Comparison of ENCODE assay signal across 11 cellular contexts in genomic region chr14:71711619-71712018, GRCh38.
DNase-seq lines count a peak whose midpoint lies in the region; TF ChIP-seq lines count a peak whose summit lies in the region.
"Had no signal": no experiment of that assay in that cellular context is flagged by ENCODE, and none has a peak within 500 bp of the region (broad histone marks: within the 10 kb centered on the region; RNA-seq: fewer than 3 reads in every experiment).

No MANE protein-coding gene starts in this region.

- H3K9me3 Mint-ChIP-seq in activated T-cell treated with anti-CD3 and anti-CD28 coated beads, Interleukin-2, amount 50 U/mL, for 24 hours: no peaks in the 10 kb centered on the region
- no peaks in the 10 kb centered on the region for H3K9me3 Mint-ChIP-seq in activated T-helper 2 cell treated with anti-CD3 and anti-CD28 coated beads, Interferon-gamma antibody, Interleukin-2, Interleukin-4, amounts not matched to agents 10 μg/mL and 5 μg/mL and 100 μg/mL, durations not matched to agents 14 hours and 24 hours and 36 hours
- no peaks in the 10 kb centered on the region for H3K9me3 Mint-ChIP-seq in progenitor cell of endocrine pancreas (ENCODE audit: low read depth)
- H3K9me3 Mint-ChIP-seq: activated CD4-positive, alpha-beta memory T cell treated with anti-CD3 and anti-CD28 coated beads for 36 hours had no signal

- no peak overlapping the region for H3K4me3 Mint-ChIP-seq in activated T-cell treated with anti-CD3 and anti-CD28 coated beads, Interleukin-2, amount 50 U/mL, for 24 hours
- no peak overlapping the region for H3K4me3 Mint-ChIP-seq in activated T-helper 2 cell treated with anti-CD3 and anti-CD28 coated beads, Interferon-gamma antibody, Interleukin-2, Interleukin-4, amounts not matched to agents 10 μg/mL and 5 μg/mL and 100 μg/mL, durations not matched to agents 14 hours and 24 hours and 36 hours (ENCODE audit: low read depth)
- H3K4me3 Mint-ChIP-seq in progenitor cell of endocrine pancreas (ENCODE audit: low read depth): no peak overlapping the region
- H3K4me3 Mint-ChIP-seq: activated CD4-positive, alpha-beta memory T cell treated with anti-CD3 and anti-CD28 coated beads for 36 hours had no signal

- H3K36me3 ChIP-seq in thyroid gland: peaks cover 0 to 5% of the 10 kb centered on the region in 2 donors

- no peak for DNase-seq in activated T-cell treated with anti-CD3 and anti-CD28 coated beads, Interleukin-2, amount 50 U/mL, for 24 hours
- no peak for DNase-seq in activated T-cell treated with anti-CD3 and anti-CD28 coated beads for 4 hours
- no peak for DNase-seq in activated T-helper 2 cell treated with anti-CD3 and anti-CD28 coated beads, Interferon-gamma antibody, Interleukin-2, Interleukin-4, amounts not matched to agents 10 μg/mL and 5 μg/mL and 100 μg/mL, durations not matched to agents 14 hours and 24 hours and 36 hours (ENCODE audit: low spot score)
- peak; percentile 32 for DNase-seq in glomerular visceral epithelial cell (ENCODE audit: extremely low spot score)
- DNase-seq in thyroid gland: no peak
- DNase-seq in progenitor cell of endocrine pancreas (ENCODE audit: low spot score, unreplicated experiment): no peak
- no peak for DNase-seq in activated CD4-positive, CD25-positive, alpha-beta regulatory T cell treated with anti-CD3 and anti-CD28 coated beads, Interleukin-2, amount 50 U/mL, for 72 hours
- DNase-seq in NCI-H345 treated with DMSO at 0.1 percent for 48 hours (lab: John Stamatoyannopoulos, UW; ENCODE audit: unreplicated experiment): no peak
- DNase-seq: NCI-H345 had no signal

- H3K27me3 ChIP-seq in thyroid gland: no peaks in the 10 kb centered on the region
- H3K27me3 ChIP-seq: BLaER1 treated with 17β-estradiol and CSF1 and Interleukin-3, amounts not matched to agents 10 nM and 100 nM had no signal

- H3K27me3 Mint-ChIP-seq in activated T-cell treated with anti-CD3 and anti-CD28 coated beads, Interleukin-2, amount 50 U/mL, for 24 hours: no peaks in the 10 kb centered on the region
- H3K27me3 Mint-ChIP-seq in activated T-helper 2 cell treated with anti-CD3 and anti-CD28 coated beads, Interferon-gamma antibody, Interleukin-2, Interleukin-4, amounts not matched to agents 10 μg/mL and 5 μg/mL and 100 μg/mL, durations not matched to agents 14 hours and 24 hours and 36 hours (ENCODE audit: low read depth): no peaks in the 10 kb centered on the region
- H3K27me3 Mint-ChIP-seq in progenitor cell of endocrine pancreas: no peaks in the 10 kb centered on the region
- H3K27me3 Mint-ChIP-seq: activated CD4-positive, alpha-beta memory T cell treated with anti-CD3 and anti-CD28 coated beads for 36 hours had no signal

- 70 to 77% methylated on average over 1 of the region's 1 CpG for WGBS in thyroid gland, 2 donors

- no peak overlapping the region for H3K4me3 ChIP-seq in thyroid gland (replicated peaks in 1 of 3)
- H3K4me3 ChIP-seq: BLaER1 treated with 17β-estradiol and CSF1 and Interleukin-3, amounts not matched to agents 10 nM and 100 nM had no signal

- H3K27ac ChIP-seq in thyroid gland: peak overlapping the region; percentile 14 to 42 (median 20)
- H3K27ac ChIP-seq: BLaER1 treated with 17β-estradiol and CSF1 and Interleukin-3, amounts not matched to agents 10 nM and 100 nM had no signal

- no peak for TF ChIP-seq POLR2A in thyroid gland (IDR thresholded peaks at IDR 0.05)

- peaks cover 8 to 9% of the 10 kb centered on the region in 2 donors for H3K4me1 ChIP-seq in thyroid gland
- H3K4me1 ChIP-seq: BLaER1 treated with 17β-estradiol and CSF1 and Interleukin-3, amounts not matched to agents 10 nM and 100 nM had no signal

- no peaks in the 10 kb centered on the region for H3K9me3 ChIP-seq in thyroid gland
- H3K9me3 ChIP-seq: BLaER1 treated with 17β-estradiol and CSF1 and Interleukin-3, amounts not matched to agents 10 nM and 100 nM had no signal

- H3K4me1 Mint-ChIP-seq in activated T-cell treated with anti-CD3 and anti-CD28 coated beads, Interleukin-2, amount 50 U/mL, for 24 hours (ENCODE audit: low read depth): peaks cover 15% of the 10 kb centered on the region
- H3K4me1 Mint-ChIP-seq in activated T-helper 2 cell treated with anti-CD3 and anti-CD28 coated beads, Interferon-gamma antibody, Interleukin-2, Interleukin-4, amounts not matched to agents 10 μg/mL and 5 μg/mL and 100 μg/mL, durations not matched to agents 14 hours and 24 hours and 36 hours (ENCODE audit: low read depth): peaks cover 32% of the 10 kb centered on the region
- H3K4me1 Mint-ChIP-seq in progenitor cell of endocrine pancreas (ENCODE audit: low read depth): peaks cover 3% of the 10 kb centered on the region

- H3K36me3 Mint-ChIP-seq in activated T-cell treated with anti-CD3 and anti-CD28 coated beads, Interleukin-2, amount 50 U/mL, for 24 hours (ENCODE audit: low read depth): peaks cover 69% of the 10 kb centered on the region
- H3K36me3 Mint-ChIP-seq in activated T-helper 2 cell treated with anti-CD3 and anti-CD28 coated beads, Interferon-gamma antibody, Interleukin-2, Interleukin-4, amounts not matched to agents 10 μg/mL and 5 μg/mL and 100 μg/mL, durations not matched to agents 14 hours and 24 hours and 36 hours (ENCODE audit: low read depth): peaks cover 77% of the 10 kb centered on the region
- peaks cover 20% of the 10 kb centered on the region for H3K36me3 Mint-ChIP-seq in progenitor cell of endocrine pancreas (ENCODE audit: insufficient read depth)

- intact Hi-C loops in activated T-helper 2 cell treated with anti-CD3 and anti-CD28 coated beads, Interferon-gamma antibody, Interleukin-2, Interleukin-4, amounts not matched to agents 10 μg/mL and 5 μg/mL and 100 μg/mL, durations not matched to agents 14 hours and 24 hours and 36 hours (cut with micrococcal nuclease): loop anchor here (1.0 to 2.0 kb wide), 2 partner anchors 156 to 569 kb away; no protein-coding TSS in a partner anchor
- intact Hi-C loops in thyroid gland (cut with DNase I): no loop called here

- H3K27ac Mint-ChIP-seq in activated T-cell treated with anti-CD3 and anti-CD28 coated beads, Interleukin-2, amount 50 U/mL, for 24 hours: peak overlapping the region; percentile 66
- peak overlapping the region; percentile 83 for H3K27ac Mint-ChIP-seq in activated T-helper 2 cell treated with anti-CD3 and anti-CD28 coated beads, Interferon-gamma antibody, Interleukin-2, Interleukin-4, amounts not matched to agents 10 μg/mL and 5 μg/mL and 100 μg/mL, durations not matched to agents 14 hours and 24 hours and 36 hours
- H3K27ac Mint-ChIP-seq in progenitor cell of endocrine pancreas: no peak overlapping the region
- H3K27ac Mint-ChIP-seq: activated CD4-positive, alpha-beta memory T cell treated with anti-CD3 and anti-CD28 coated beads for 36 hours had no signal

- TF ChIP-seq CTCF in thyroid gland (IDR thresholded peaks at IDR 0.05) (no peak), progenitor cell of endocrine pancreas (IDR thresholded peaks at IDR 0.05; ENCODE audit: unreplicated experiment) (no peak)
